13 cellular contexts compared by ENCODE assay signal in the genomic region with DNA sequence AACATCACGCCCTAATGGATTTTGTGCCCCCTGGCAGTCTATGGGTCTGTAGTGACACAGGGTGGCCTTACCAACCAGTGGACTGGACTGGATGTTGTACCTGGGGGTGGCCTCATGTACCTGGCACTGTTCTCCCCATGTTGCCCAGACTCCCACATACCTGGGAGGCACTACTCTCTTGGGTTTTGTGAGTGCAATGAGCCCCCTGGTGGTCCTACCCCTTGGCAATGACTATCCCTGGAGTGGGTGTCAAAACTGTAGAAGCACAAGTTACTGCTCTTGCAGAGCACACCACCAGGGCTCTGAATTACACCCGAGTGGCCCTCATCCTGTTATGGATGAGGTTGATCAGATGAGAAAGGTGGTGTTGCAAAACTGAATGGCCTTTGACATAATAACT. TPM values are rescaled to one million over a fixed set of nuclear protein-coding genes. Genes with fewer than 3 reads are reported as not detected.
"Had no signal": no experiment of that assay in that cellular context is flagged by ENCODE, and none has a peak within 500 bp of the region (broad histone marks: within the 10 kb centered on the region; RNA-seq: fewer than 3 reads in every experiment).

No MANE protein-coding gene starts in this region.

- H3K36me3 ChIP-seq: heart left ventricle, right atrium auricular region, upper lobe of left lung, vagina had no signal

- ATAC-seq: mucosa of descending colon; naive thymus-derived CD8-positive, alpha-beta T cell had no signal

- DNase-seq: effector memory CD4-positive, alpha-beta T cell; foreskin melanocyte; hippocampal formation; kidney glomerular epithelial cell; mucosa of descending colon; naive thymus-derived CD8-positive, alpha-beta T cell; posterior cingulate gyrus; stimulated activated CD4-positive, alpha-beta T cell treated with anti-CD3 and anti-CD28 coated beads, Interleukin-12 subunit alpha, Interleukin-12 subunit beta, amount 100 ng/mL, for 4 hours; stimulated activated naive CD4-positive, alpha-beta T cell treated with Interleukin-2 at 50 U/mL for 16 hours had no signal

- H3K27me3 ChIP-seq: heart left ventricle, right atrium auricular region, upper lobe of left lung, vagina had no signal

- H3K27ac ChIP-seq: heart left ventricle, right atrium auricular region, upper lobe of left lung, vagina had no signal

- H3K27ac Mint-ChIP-seq: naive thymus-derived CD8-positive, alpha-beta T cell had no signal

- H3K9me3 ChIP-seq: right atrium auricular region, vagina had no signal

- H3K4me1 ChIP-seq: right atrium auricular region had no signal

- H3K4me3 ChIP-seq: heart left ventricle, mucosa of descending colon, right atrium auricular region, upper lobe of left lung, vagina had no signal

RNA-seq across cellular contexts. Expression of a gene that starts 57.8 kb away (rescaled TPM):
- polyA plus RNA-seq: naive thymus-derived CD8-positive, alpha-beta T cell had no signal
